Comparison of ENCODE assay signal across 8 cellular contexts in the genomic region with DNA sequence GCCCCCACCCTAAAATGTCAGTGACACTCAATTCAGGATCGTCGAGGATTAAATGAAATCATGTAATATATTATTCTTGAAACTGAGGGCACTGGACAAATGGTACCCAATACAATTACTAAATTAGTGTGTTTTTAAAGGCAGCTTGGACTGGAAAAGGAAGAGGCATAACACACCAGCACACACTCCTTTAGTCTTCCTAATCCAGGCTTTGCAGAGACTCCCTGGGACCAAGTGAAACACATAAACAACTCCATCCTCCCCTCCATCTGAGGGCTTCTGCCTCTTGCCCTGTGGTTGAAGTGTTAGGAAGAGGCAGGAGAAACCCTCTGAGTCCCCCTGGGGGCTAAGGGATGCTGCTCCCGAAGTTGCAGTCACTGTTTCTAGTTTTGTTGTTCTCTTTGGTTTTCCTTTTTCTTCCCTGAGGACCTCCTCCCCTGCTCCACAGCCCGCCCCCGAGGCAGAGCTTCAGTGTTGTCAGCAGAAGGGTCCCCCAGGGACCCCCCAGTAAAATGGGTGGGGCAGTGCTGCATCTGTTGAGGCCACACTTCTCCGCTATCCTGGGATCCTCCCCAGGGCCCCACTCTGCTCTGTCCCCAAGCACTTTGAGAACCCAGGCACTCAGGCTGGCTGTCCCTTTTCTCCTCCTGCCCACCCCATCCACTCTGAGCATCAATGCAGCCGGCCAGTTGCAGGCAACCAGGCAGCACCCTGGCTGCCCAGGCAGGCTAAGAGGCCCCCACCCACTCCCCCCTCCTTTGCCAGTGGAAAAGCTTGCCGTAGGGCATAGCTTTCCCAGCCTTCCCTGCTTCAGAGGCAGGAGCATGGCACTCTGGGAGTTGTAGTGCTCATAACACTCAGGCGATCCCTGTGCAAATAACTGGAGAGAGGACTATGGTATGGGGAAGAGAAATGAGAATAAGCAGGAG. TPM values are rescaled to one million over a fixed set of nuclear protein-coding genes. Genes with fewer than 3 reads are reported as not detected.
DNase-seq lines count a peak whose midpoint lies in the region; ATAC-seq, FAIRE-seq and TF ChIP-seq lines count a peak whose summit lies in the region.

No MANE protein-coding gene starts in this region.

- peak; percentile 7 for TF ChIP-seq CTCF in AG04449 (IDR thresholded peaks at IDR 0.05; ENCODE audit: insufficient read depth, low read length, missing control alignments)
- TF ChIP-seq CTCF in pancreas (IDR thresholded peaks at IDR 0.05) = no peak

- 53 to 56% methylated on average over 9 of the region's 9 CpGs for WGBS in pancreas, 2 donors

- H3K27me3 ChIP-seq in pancreas = no peaks in the 10 kb centered on the region

- no peak for FAIRE-seq in pancreas (lab: Jason Lieb, UNC)

- POLR2A ChIA-PET in AG04449 (lab: Yijun Ruan, JAX) = no interaction called here

- DNase-seq in AG04449 (ENCODE audit: low read depth, low spot score) (no peak), HT1080 (ENCODE audit: low read depth) (peak; percentile 39), foreskin melanocyte (peak; percentile 62), pancreas (peak in 1 of 6 donors; percentile 38), activated gamma-delta T cell treated with Interleukin-2 at 50 U/mL for 16 hours (no peak)
- DNase-seq in activated naive CD4-positive, alpha-beta T cell (lab: John Stamatoyannopoulos, UW) = no peak

- no peak overlapping the region for H3K4me3 ChIP-seq in AG04449 (ENCODE audit: low read depth, low read length)
- no peak overlapping the region for H3K4me3 ChIP-seq in pancreas

- peaks cover 0 to 12% (median 10%) of the 10 kb centered on the region in 3 donors for H3K4me1 ChIP-seq in pancreas

- CTCF ChIA-PET in AG04449 (lab: Yijun Ruan, JAX) = interaction anchor here (0.7 to 3.2 kb wide), 11 partner anchors 11 to 525 kb away, joined by 3 to 17 read pairs (median 4); no protein-coding TSS in a partner anchor

- ATAC-seq in SK-N-SH treated with all-trans-retinoic acid at 6 μM for 48 hours = peak; percentile 99
- peak; percentile 59 to 89 (median 83) for ATAC-seq in pancreas
- no peak for ATAC-seq in GM21390 (IDR thresholded peaks at IDR 0.05; ENCODE audit: unreplicated experiment)

- intact Hi-C loops in pancreas (cut with DNase I) = no loop called here

- no peak overlapping the region for H3K27ac ChIP-seq in pancreas

- H3K36me3 ChIP-seq in pancreas = no peaks in the 10 kb centered on the region

- no peaks in the 10 kb centered on the region for H3K9me3 ChIP-seq in pancreas

TF ChIP-seq in SK-N-SH treated with all-trans-retinoic acid at 6 μM for 48 hours, 23 proteins besides CTCF, POLR2A, EP300 and RAD21:
- TF ChIP-seq ZNF565 (CRISPR knock-in tag; conservative IDR thresholded peaks at IDR 0.05; ENCODE audit: low read depth) (no peak), TCF4 (CRISPR knock-in tag; IDR thresholded peaks at IDR 0.05; ENCODE audit: borderline replicate concordance) (no peak), RARB (CRISPR knock-in tag; IDR thresholded peaks at IDR 0.05) (no peak), ZFP3 (CRISPR knock-in tag; IDR thresholded peaks at IDR 0.05) (no peak), BACH2 (CRISPR knock-in tag; IDR thresholded peaks at IDR 0.05; ENCODE audit: borderline replicate concordance) (no peak), TOX (CRISPR knock-in tag; IDR thresholded peaks at IDR 0.05; ENCODE audit: borderline replicate concordance) (no peak), GLIS3 (CRISPR knock-in tag; IDR thresholded peaks at IDR 0.05) (no peak), ZNF70 (CRISPR knock-in tag; IDR thresholded peaks at IDR 0.05) (no peak), ZC3H10 (CRISPR knock-in tag; IDR thresholded peaks at IDR 0.05) (no peak), ZFP30 (CRISPR knock-in tag; IDR thresholded peaks at IDR 0.05) (no peak), PPARA (CRISPR knock-in tag; IDR thresholded peaks at IDR 0.05; ENCODE audit: borderline replicate concordance) (no peak), ISL1 (CRISPR knock-in tag; IDR thresholded peaks at IDR 0.05) (no peak), SNAI2 (CRISPR knock-in tag; IDR thresholded peaks at IDR 0.05) (no peak)
- TF ChIP-seq, protein P1, sequence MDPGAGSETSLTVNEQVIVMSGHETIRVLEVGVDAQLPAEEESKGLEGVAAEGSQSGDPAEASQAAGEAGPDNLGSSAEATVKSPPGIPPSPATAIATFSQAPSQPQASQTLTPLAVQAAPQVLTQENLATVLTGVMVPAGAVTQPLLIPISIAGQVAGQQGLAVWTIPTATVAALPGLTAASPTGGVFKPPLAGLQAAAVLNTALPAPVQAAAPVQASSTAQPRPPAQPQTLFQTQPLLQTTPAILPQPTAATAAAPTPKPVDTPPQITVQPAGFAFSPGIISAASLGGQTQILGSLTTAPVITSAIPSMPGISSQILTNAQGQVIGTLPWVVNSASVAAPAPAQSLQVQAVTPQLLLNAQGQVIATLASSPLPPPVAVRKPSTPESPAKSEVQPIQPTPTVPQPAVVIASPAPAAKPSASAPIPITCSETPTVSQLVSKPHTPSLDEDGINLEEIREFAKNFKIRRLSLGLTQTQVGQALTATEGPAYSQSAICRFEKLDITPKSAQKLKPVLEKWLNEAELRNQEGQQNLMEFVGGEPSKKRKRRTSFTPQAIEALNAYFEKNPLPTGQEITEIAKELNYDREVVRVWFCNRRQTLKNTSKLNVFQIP (CRISPR knock-in tag; IDR thresholded peaks at IDR 0.05; ENCODE audit: borderline replicate concordance, low read depth) = no peak
- TF ChIP-seq, protein P2, sequence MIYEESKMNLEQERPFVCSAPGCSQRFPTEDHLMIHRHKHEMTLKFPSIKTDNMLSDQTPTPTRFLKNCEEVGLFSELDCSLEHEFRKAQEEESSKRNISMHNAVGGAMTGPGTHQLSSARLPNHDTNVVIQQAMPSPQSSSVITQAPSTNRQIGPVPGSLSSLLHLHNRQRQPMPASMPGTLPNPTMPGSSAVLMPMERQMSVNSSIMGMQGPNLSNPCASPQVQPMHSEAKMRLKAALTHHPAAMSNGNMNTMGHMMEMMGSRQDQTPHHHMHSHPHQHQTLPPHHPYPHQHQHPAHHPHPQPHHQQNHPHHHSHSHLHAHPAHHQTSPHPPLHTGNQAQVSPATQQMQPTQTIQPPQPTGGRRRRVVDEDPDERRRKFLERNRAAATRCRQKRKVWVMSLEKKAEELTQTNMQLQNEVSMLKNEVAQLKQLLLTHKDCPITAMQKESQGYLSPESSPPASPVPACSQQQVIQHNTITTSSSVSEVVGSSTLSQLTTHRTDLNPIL (CRISPR knock-in tag; IDR thresholded peaks at IDR 0.05; ENCODE audit: low read depth) = no peak
- TF ChIP-seq, protein P3, sequence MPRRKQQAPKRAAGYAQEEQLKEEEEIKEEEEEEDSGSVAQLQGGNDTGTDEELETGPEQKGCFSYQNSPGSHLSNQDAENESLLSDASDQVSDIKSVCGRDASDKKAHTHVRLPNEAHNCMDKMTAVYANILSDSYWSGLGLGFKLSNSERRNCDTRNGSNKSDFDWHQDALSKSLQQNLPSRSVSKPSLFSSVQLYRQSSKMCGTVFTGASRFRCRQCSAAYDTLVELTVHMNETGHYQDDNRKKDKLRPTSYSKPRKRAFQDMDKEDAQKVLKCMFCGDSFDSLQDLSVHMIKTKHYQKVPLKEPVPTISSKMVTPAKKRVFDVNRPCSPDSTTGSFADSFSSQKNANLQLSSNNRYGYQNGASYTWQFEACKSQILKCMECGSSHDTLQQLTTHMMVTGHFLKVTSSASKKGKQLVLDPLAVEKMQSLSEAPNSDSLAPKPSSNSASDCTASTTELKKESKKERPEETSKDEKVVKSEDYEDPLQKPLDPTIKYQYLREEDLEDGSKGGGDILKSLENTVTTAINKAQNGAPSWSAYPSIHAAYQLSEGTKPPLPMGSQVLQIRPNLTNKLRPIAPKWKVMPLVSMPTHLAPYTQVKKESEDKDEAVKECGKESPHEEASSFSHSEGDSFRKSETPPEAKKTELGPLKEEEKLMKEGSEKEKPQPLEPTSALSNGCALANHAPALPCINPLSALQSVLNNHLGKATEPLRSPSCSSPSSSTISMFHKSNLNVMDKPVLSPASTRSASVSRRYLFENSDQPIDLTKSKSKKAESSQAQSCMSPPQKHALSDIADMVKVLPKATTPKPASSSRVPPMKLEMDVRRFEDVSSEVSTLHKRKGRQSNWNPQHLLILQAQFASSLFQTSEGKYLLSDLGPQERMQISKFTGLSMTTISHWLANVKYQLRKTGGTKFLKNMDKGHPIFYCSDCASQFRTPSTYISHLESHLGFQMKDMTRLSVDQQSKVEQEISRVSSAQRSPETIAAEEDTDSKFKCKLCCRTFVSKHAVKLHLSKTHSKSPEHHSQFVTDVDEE (CRISPR knock-in tag; IDR thresholded peaks at IDR 0.05) = no peak

RNA-seq across cellular contexts. Expression of a gene that starts 5.9 kb away (rescaled TPM):
- total RNA-seq in HT1080 (2014; rRNA removed; shearing (Covaris generic)) = 14.1 and 19.1 TPM in 2 replicates
- 33.5 and 41.6 TPM in 2 replicates for polyA plus RNA-seq in HT1080 (2015; cell fraction: cytosol; rRNA removed)
- 56.8 and 61.1 TPM in 2 replicates for polyA plus RNA-seq in HT1080 (2015; cell fraction: nucleus; rRNA removed)
- total RNA-seq in pancreas = 10 to 100 TPM in 4 of 6 donors, 1 to 10 TPM in 2; 7.2 to 19.9 (median 11.4) TPM
- 10 to 100 TPM; 12.1 to 16.9 TPM for polyA plus RNA-seq in pancreas

RNA-seq across cellular contexts. Expression of a gene that starts 6.0 kb away (rescaled TPM):
- total RNA-seq in HT1080 (2014; rRNA removed; shearing (Covaris generic)) = 98.1 and 172 TPM in 2 replicates
- 85.1 and 111 TPM in 2 replicates for polyA plus RNA-seq in HT1080 (2015; cell fraction: cytosol; rRNA removed)
- polyA plus RNA-seq in HT1080 (2015; cell fraction: nucleus; rRNA removed) = 28.7 and 29.3 TPM in 2 replicates
- 10 to 100 TPM in 4 of 6 donors, 1 to 10 TPM in 2; 8.7 to 16.4 (median 14.1) TPM for total RNA-seq in pancreas
- polyA plus RNA-seq in pancreas = 10 to 100 TPM; 12.5 to 30.4 TPM

RNA-seq across cellular contexts. Expression of a gene that starts 25.4 kb away (rescaled TPM):
- total RNA-seq in HT1080 (2014; rRNA removed; shearing (Covaris generic)) = not detected in 2 replicates
- 0.18 and 0.19 TPM in 2 replicates for polyA plus RNA-seq in HT1080 (2015; cell fraction: cytosol; rRNA removed)
- 0.18 TPM in 2 replicates for polyA plus RNA-seq in HT1080 (2015; cell fraction: nucleus; rRNA removed)
- total RNA-seq in pancreas = under 1 TPM in 4 of 6 donors, not detected in 2; 0.06 to 0.23 (median 0.14) TPM
- under 1 TPM; 0.75 to 0.76 TPM for polyA plus RNA-seq in pancreas

Comparison
In these comparisons a context has a peak if more than half of its experiments do, and no peak if none do; other contexts are left out.
1. DNase-seq: peak in HT1080 (single experiment) and foreskin melanocyte (single experiment); none in AG04449 (single experiment), activated gamma-delta T cell treated with Interleukin-2 at 50 U/mL for 16 hours (single experiment) and activated naive CD4-positive, alpha-beta T cell (0 of 4).